Comparison of ENCODE assay signal across 10 cellular contexts in the genomic region with DNA sequence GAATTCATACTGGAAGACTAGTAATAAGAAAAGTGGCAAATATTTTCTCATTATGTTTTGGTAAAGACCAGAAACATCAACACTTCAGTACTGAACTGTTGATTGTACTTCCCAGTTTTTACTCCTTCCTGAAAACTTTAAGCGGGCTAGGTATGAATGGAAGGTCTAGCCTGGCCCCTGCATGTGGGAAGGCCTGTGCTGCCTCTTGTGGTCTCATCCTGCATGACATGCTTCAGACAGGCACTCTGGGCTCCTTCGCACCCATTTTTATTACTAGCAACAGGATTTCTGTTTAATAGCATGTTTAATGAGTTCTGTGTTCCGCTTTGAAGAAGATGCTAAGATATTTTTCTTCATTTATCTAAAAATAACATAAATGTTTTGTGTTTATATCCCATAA.
A peak's percentile ranks its signal among the peaks of the same experiment; 100 is the strongest.
DNase-seq lines count a peak whose midpoint lies in the region; ATAC-seq, FAIRE-seq and TF ChIP-seq lines count a peak whose summit lies in the region.
"Had no signal": no experiment of that assay in that cellular context is flagged by ENCODE, and none has a peak within 500 bp of the region (broad histone marks: within the 10 kb centered on the region; RNA-seq: fewer than 3 reads in every experiment).

No MANE protein-coding gene starts in this region.

- H3K4me1 Mint-ChIP-seq in activated CD4-positive, alpha-beta T cell treated with anti-CD3 and anti-CD28 coated beads, Interleukin-2, amount 10 ng/mL, durations not matched to agents 24 days and 14 days = no peaks in the 10 kb centered on the region
- H3K4me1 Mint-ChIP-seq: activated B cell treated with CpG ODN at 0.5 μM for 24 hours; central memory CD8-positive, alpha-beta T cell had no signal

- no peak overlapping the region for H3K9ac ChIP-seq in OCI-LY1 (ENCODE audit: low read length)

- H3K9me3 ChIP-seq in A549 = no peaks in the 10 kb centered on the region
- no peaks in the 10 kb centered on the region for H3K9me3 ChIP-seq in OCI-LY1 (ENCODE audit: low read length)
- H3K9me3 ChIP-seq in gastroesophageal sphincter = no peaks in the 10 kb centered on the region

- H4K20me1 ChIP-seq in OCI-LY1 (ENCODE audit: insufficient read depth, low read length) = no peaks in the 10 kb centered on the region

- TF ChIP-seq POLR2A in A549 (IDR thresholded peaks at IDR 0.05; ENCODE audit: low read length) (no peak), gastroesophageal sphincter (IDR thresholded peaks at IDR 0.05) (no peak)

- no peak overlapping the region for H2AFZ ChIP-seq in OCI-LY1 (ENCODE audit: low read length)

- H3K9me3 Mint-ChIP-seq in activated CD4-positive, alpha-beta T cell treated with anti-CD3 and anti-CD28 coated beads, Interleukin-2, amount 10 ng/mL, durations not matched to agents 24 days and 14 days = no peaks in the 10 kb centered on the region
- H3K9me3 Mint-ChIP-seq: activated B cell treated with CpG ODN at 0.5 μM for 24 hours; central memory CD8-positive, alpha-beta T cell had no signal

- CTCF ChIA-PET in A549 (lab: Yijun Ruan, JAX) = no interaction called here

- H3K36me3 ChIP-seq in OCI-LY1 (ENCODE audit: insufficient read depth, low read length) = no peaks in the 10 kb centered on the region
- peaks cover 0 to 33% of the 10 kb centered on the region in 2 donors for H3K36me3 ChIP-seq in gastroesophageal sphincter

- no peak for TF ChIP-seq EP300 in A549 (IDR thresholded peaks at IDR 0.05)
- TF ChIP-seq EP300 in gastroesophageal sphincter (IDR thresholded peaks at IDR 0.05) = no peak

- H3K4me1 ChIP-seq in A549 = no peaks in the 10 kb centered on the region
- H3K4me1 ChIP-seq in OCI-LY1 (ENCODE audit: insufficient read depth, low read length, severe bottlenecking) = no peaks in the 10 kb centered on the region
- H3K4me1 ChIP-seq in gastroesophageal sphincter = no peaks in the 10 kb centered on the region

- H3K27me3 ChIP-seq in OCI-LY1 (ENCODE audit: insufficient read depth, low read length) (no peaks in the 10 kb centered on the region), gastroesophageal sphincter (no peaks in the 10 kb centered on the region)

- peak; percentile 4 to 13 for DNase-seq in A549 (ENCODE audit: low read depth in 1 of 2, low spot score in 1 of 2)
- DNase-seq in RPMI8226 = no peak
- DNase-seq in GOT3 (lab: John Stamatoyannopoulos, UW) = no peak
- no peak for DNase-seq in activated CD4-positive, alpha-beta T cell treated with anti-CD3 and anti-CD28 coated beads, Interleukin-2, amount 10 ng/mL, durations not matched to agents 24 days and 14 days
- DNase-seq: activated B cell treated with CpG ODN at 0.5 μM for 24 hours had no signal

- peak in 1 of 2 experiments; percentile 26; a peak in 2 of 5 replicates for TF ChIP-seq RAD21 in A549 (conservative IDR thresholded peaks at IDR 0.05 in 1 of 2, IDR thresholded peaks at IDR 0.05 in 1 of 2)

- no peaks in the 10 kb centered on the region for H3K36me3 Mint-ChIP-seq in activated CD4-positive, alpha-beta T cell treated with anti-CD3 and anti-CD28 coated beads, Interleukin-2, amount 10 ng/mL, durations not matched to agents 24 days and 14 days (ENCODE audit: low read depth)

- no peak overlapping the region for H3K4me2 ChIP-seq in A549
- no peak overlapping the region for H3K4me2 ChIP-seq in OCI-LY1 (ENCODE audit: low read length)

- H3K27me3 Mint-ChIP-seq in activated CD4-positive, alpha-beta T cell treated with anti-CD3 and anti-CD28 coated beads, Interleukin-2, amount 10 ng/mL, durations not matched to agents 24 days and 14 days = peaks cover 25% of the 10 kb centered on the region
- H3K27me3 Mint-ChIP-seq: activated B cell treated with CpG ODN at 0.5 μM for 24 hours had no signal

- intact Hi-C loops in activated CD4-positive, alpha-beta T cell treated with anti-CD3 and anti-CD28 coated beads, Interleukin-2, amount 10 ng/mL, durations not matched to agents 24 days and 14 days (cut with micrococcal nuclease) = no loop called here

- TF ChIP-seq CTCF in A549 (IDR thresholded peaks at IDR 0.05) = no peak
- TF ChIP-seq CTCF in GM12875 (IDR thresholded peaks at IDR 0.05; ENCODE audit: borderline replicate concordance, insufficient read depth, low read depth, low read length) = peak; percentile 47; the same call in 1 of the 2 replicates
- peak; percentile 47; the same call in 1 of the 2 replicates for TF ChIP-seq CTCF in OCI-LY1 (IDR thresholded peaks at IDR 0.05; ENCODE audit: low read length)
- TF ChIP-seq CTCF in gastroesophageal sphincter (IDR thresholded peaks at IDR 0.05) = peak in 3 of 4 experiments; percentile 6 to 49 (median 22)

- no peak overlapping the region for H3K27ac Mint-ChIP-seq in activated CD4-positive, alpha-beta T cell treated with anti-CD3 and anti-CD28 coated beads, Interleukin-2, amount 10 ng/mL, durations not matched to agents 24 days and 14 days
- H3K27ac Mint-ChIP-seq: activated B cell treated with CpG ODN at 0.5 μM for 24 hours had no signal

- no peak overlapping the region for H3K27ac ChIP-seq in A549
- no peak overlapping the region for H3K27ac ChIP-seq in OCI-LY1 (ENCODE audit: low read depth, low read length, poor library complexity, severe bottlenecking)
- H3K27ac ChIP-seq in gastroesophageal sphincter = no peak overlapping the region

- no peaks in the 10 kb centered on the region for H3K79me2 ChIP-seq in OCI-LY1 (ENCODE audit: insufficient read depth, low read length)

- 78% methylated on average over 3 of the region's 3 CpGs for WGBS in A549 (ENCODE audit: missing lambda C conversion rate)
- WGBS in gastroesophageal sphincter (ENCODE audit: low coverage in 1 of 2), 2 donors = 93 to 100% methylated on average over 3 of the region's 3 CpGs

- POLR2A ChIA-PET in A549 (lab: Yijun Ruan, JAX) = no interaction called here

- H3K4me3 ChIP-seq in A549 = no peak overlapping the region
- no peak overlapping the region for H3K4me3 ChIP-seq in GM12875 (ENCODE audit: low read depth, low read length)
- H3K4me3 ChIP-seq in OCI-LY1 (ENCODE audit: low read depth, low read length, poor library complexity, severe bottlenecking) = no peak overlapping the region
- no peak overlapping the region for H3K4me3 ChIP-seq in gastroesophageal sphincter

- peak in 1 of 2 experiments; percentile 85; a peak in 3 of 6 replicates for ATAC-seq in A549
- ATAC-seq in gastroesophageal sphincter = no peak
- ATAC-seq in HG03280 (IDR thresholded peaks at IDR 0.05; ENCODE audit: unreplicated experiment) = no peak

- H3K4me3 Mint-ChIP-seq in activated CD4-positive, alpha-beta T cell treated with anti-CD3 and anti-CD28 coated beads, Interleukin-2, amount 10 ng/mL, durations not matched to agents 24 days and 14 days = no peak overlapping the region
- H3K4me3 Mint-ChIP-seq: activated B cell treated with CpG ODN at 0.5 μM for 24 hours; central memory CD8-positive, alpha-beta T cell had no signal

- no peaks in the 10 kb centered on the region for H3F3A ChIP-seq in OCI-LY1 (ENCODE audit: insufficient read depth, low read length)

- no peaks in the 10 kb centered on the region for H3K9me2 ChIP-seq in OCI-LY1 (ENCODE audit: low read depth, low read length)

- FAIRE-seq in A549 (lab: Jason Lieb, UNC) = no peak

TF ChIP-seq in A549, 52 proteins besides CTCF, POLR2A, EP300 and RAD21:
- TF ChIP-seq POLR2AphosphoS2 (conservative IDR thresholded peaks at IDR 0.05; ENCODE audit: low read length) = no peak
- TF ChIP-seq ZFP36 (IDR thresholded peaks at IDR 0.05; ENCODE audit: borderline replicate concordance, partially characterized antibody) = no peak
- no peak for TF ChIP-seq MYC (IDR thresholded peaks at IDR 0.05; ENCODE audit: borderline replicate concordance, low read length)
- no peak for TF ChIP-seq SMC3 (IDR thresholded peaks at IDR 0.05)
- no peak for TF ChIP-seq NR3C1 (IDR thresholded peaks at IDR 0.05)
- TF ChIP-seq CBX8 (IDR thresholded peaks at IDR 0.05) = no peak
- no peak for TF ChIP-seq HOXB13 (CRISPR knock-in tag; IDR thresholded peaks at IDR 0.05; ENCODE audit: low read depth)
TF ChIP-seq in A549: peak in this region for 0.

Comparison
In these comparisons a context has a peak if more than half of its experiments do, and no peak if none do; other contexts are left out.
1. DNase-seq: peak in A549 (2 of 2); none in RPMI8226 (single experiment), GOT3 (single experiment) and activated CD4-positive, alpha-beta T cell treated with anti-CD3 and anti-CD28 coated beads, Interleukin-2, amount 10 ng/mL, durations not matched to agents 24 days and 14 days (single experiment).